ENCODE assay signal across 1 cellular context in genomic region chr14:59297070-59297766, GRCh38.
A peak's percentile ranks its signal among the peaks of the same experiment; 100 is the strongest.
TF ChIP-seq lines count a peak whose summit lies in the region.

No MANE protein-coding gene starts in this region.

TF ChIP-seq in HepG2, 621 proteins besides CTCF, POLR2A, EP300 and RAD21 (continued from another document and continues in another):
- TF ChIP-seq POLR2G (IDR thresholded peaks at IDR 0.05; ENCODE audit: low read depth, low read length) = no peak
- peak; percentile 54 for TF ChIP-seq SAP130 (CRISPR knock-in tag; IDR thresholded peaks at IDR 0.05; ENCODE audit: low read depth)
- TF ChIP-seq ATF1 (CRISPR knock-in tag; IDR thresholded peaks at IDR 0.05) = peak; percentile 38; the same call in 1 of the 2 replicates
- TF ChIP-seq IKZF4 (CRISPR knock-in tag; IDR thresholded peaks at IDR 0.05; ENCODE audit: borderline replicate concordance, low read depth, not compliant biosample characterization) = no peak
- TF ChIP-seq ZNF619 (CRISPR knock-in tag; IDR thresholded peaks at IDR 0.05) = no peak
- no peak for TF ChIP-seq ZSCAN21 (CRISPR knock-in tag; IDR thresholded peaks at IDR 0.05; ENCODE audit: borderline replicate concordance)
- no peak for TF ChIP-seq ZNF276 (CRISPR knock-in tag; IDR thresholded peaks at IDR 0.05; ENCODE audit: low read depth)
- no peak for TF ChIP-seq ZHX1 (CRISPR knock-in tag; IDR thresholded peaks at IDR 0.05; ENCODE audit: low read depth)
- TF ChIP-seq ZNF878 (CRISPR knock-in tag; IDR thresholded peaks at IDR 0.05) = no peak
- no peak for TF ChIP-seq PAX8 (CRISPR knock-in tag; IDR thresholded peaks at IDR 0.05; ENCODE audit: borderline replicate concordance)
- no peak for TF ChIP-seq SCMH1 (CRISPR knock-in tag; IDR thresholded peaks at IDR 0.05; ENCODE audit: borderline replicate concordance)
- peak; percentile 42 for TF ChIP-seq SIX4 (CRISPR knock-in tag; IDR thresholded peaks at IDR 0.05)
- no peak; the same call in 1 of the 2 replicates for TF ChIP-seq WIZ (CRISPR knock-in tag; IDR thresholded peaks at IDR 0.05)
- no peak for TF ChIP-seq ZNF235 (CRISPR knock-in tag; IDR thresholded peaks at IDR 0.05; ENCODE audit: borderline replicate concordance)
- peak; percentile 59; the same call in 1 of the 2 replicates for TF ChIP-seq KDM6A (CRISPR knock-in tag; IDR thresholded peaks at IDR 0.05; ENCODE audit: low read depth)
- 0 out of 2 replicates have a peak, but pooled peaks have one; percentile 71 for TF ChIP-seq FUBP1 (CRISPR knock-in tag; IDR thresholded peaks at IDR 0.05; ENCODE audit: borderline replicate concordance)
- no peak for TF ChIP-seq HDAC6 (IDR thresholded peaks at IDR 0.05; ENCODE audit: low read depth, low read length)
- TF ChIP-seq KLF15 (CRISPR knock-in tag; IDR thresholded peaks at IDR 0.05; ENCODE audit: borderline replicate concordance) = no peak
- no peak for TF ChIP-seq KAT7 (CRISPR knock-in tag; IDR thresholded peaks at IDR 0.05; ENCODE audit: borderline replicate concordance)
- TF ChIP-seq ZNF143 (CRISPR knock-in tag; IDR thresholded peaks at IDR 0.05) = 0 out of 2 replicates have a peak, but pooled peaks have one; percentile 13
- no peak for TF ChIP-seq ZFP36 (IDR thresholded peaks at IDR 0.05; ENCODE audit: borderline replicate concordance, low read depth, low read length, partially characterized antibody)
- no peak for TF ChIP-seq LCORL (IDR thresholded peaks at IDR 0.05)
- peak; percentile 70 for TF ChIP-seq LCORL (CRISPR knock-in tag; IDR thresholded peaks at IDR 0.05)
- TF ChIP-seq SOX13 (IDR thresholded peaks at IDR 0.05) = no peak
- TF ChIP-seq SOX13 (CRISPR knock-in tag; conservative IDR thresholded peaks at IDR 0.05 in 1 of 2, IDR thresholded peaks at IDR 0.05 in 1 of 2) = peak in 1 of 2 experiments; percentile 85; a peak in 2 of 4 replicates
- TF ChIP-seq BATF2 (CRISPR knock-in tag; IDR thresholded peaks at IDR 0.05) = no peak
- TF ChIP-seq KLF13 (CRISPR knock-in tag; IDR thresholded peaks at IDR 0.05) = no peak
- TF ChIP-seq ZNF383 (CRISPR knock-in tag; IDR thresholded peaks at IDR 0.05; ENCODE audit: borderline replicate concordance) = no peak
- no peak for TF ChIP-seq PRDM4 (CRISPR knock-in tag; IDR thresholded peaks at IDR 0.05; ENCODE audit: borderline replicate concordance)
- no peak for TF ChIP-seq RFXANK (CRISPR knock-in tag; IDR thresholded peaks at IDR 0.05)
- TF ChIP-seq FOXM1 (CRISPR knock-in tag; IDR thresholded peaks at IDR 0.05) = no peak
- TF ChIP-seq HOXA5 (CRISPR knock-in tag; IDR thresholded peaks at IDR 0.05) = no peak
- TF ChIP-seq RBAK (CRISPR knock-in tag; IDR thresholded peaks at IDR 0.05) = no peak
- no peak for TF ChIP-seq ZBTB20 (CRISPR knock-in tag; IDR thresholded peaks at IDR 0.05; ENCODE audit: borderline replicate concordance, low read depth)
- no peak for TF ChIP-seq CCDC6 (CRISPR knock-in tag; IDR thresholded peaks at IDR 0.05)
- peak; percentile 34; the same call in 1 of the 2 replicates for TF ChIP-seq RERE (CRISPR knock-in tag; IDR thresholded peaks at IDR 0.05; ENCODE audit: low read depth)
- TF ChIP-seq ZNF232 (CRISPR knock-in tag; IDR thresholded peaks at IDR 0.05; ENCODE audit: borderline replicate concordance) = no peak
- no peak for TF ChIP-seq ZUFSP (CRISPR knock-in tag; IDR thresholded peaks at IDR 0.05; ENCODE audit: borderline replicate concordance)
- TF ChIP-seq ZNF205 (CRISPR knock-in tag; IDR thresholded peaks at IDR 0.05) = no peak
- TF ChIP-seq ELK4 (CRISPR knock-in tag; IDR thresholded peaks at IDR 0.05; ENCODE audit: borderline replicate concordance) = no peak
- no peak for TF ChIP-seq ZSCAN31 (CRISPR knock-in tag; IDR thresholded peaks at IDR 0.05; ENCODE audit: low read depth)
- TF ChIP-seq HNF4A (CRISPR knock-in tag; IDR thresholded peaks at IDR 0.05) = peak; percentile 95
- no peak for TF ChIP-seq ZNF136 (CRISPR knock-in tag; IDR thresholded peaks at IDR 0.05; ENCODE audit: low read depth)
- TF ChIP-seq ZNF234 (CRISPR knock-in tag; conservative IDR thresholded peaks at IDR 0.05) = no peak
- peak; percentile 89 for TF ChIP-seq TEAD3 (CRISPR knock-in tag; optimal IDR thresholded peaks at IDR 0.05; ENCODE audit: borderline replicate concordance)
- no peak for TF ChIP-seq E2F5 (CRISPR knock-in tag; conservative IDR thresholded peaks at IDR 0.05)
- TF ChIP-seq ZSCAN22 (CRISPR knock-in tag; IDR thresholded peaks at IDR 0.05) = no peak
